ENCODE assay signal across 8 cellular contexts in the genomic region with DNA sequence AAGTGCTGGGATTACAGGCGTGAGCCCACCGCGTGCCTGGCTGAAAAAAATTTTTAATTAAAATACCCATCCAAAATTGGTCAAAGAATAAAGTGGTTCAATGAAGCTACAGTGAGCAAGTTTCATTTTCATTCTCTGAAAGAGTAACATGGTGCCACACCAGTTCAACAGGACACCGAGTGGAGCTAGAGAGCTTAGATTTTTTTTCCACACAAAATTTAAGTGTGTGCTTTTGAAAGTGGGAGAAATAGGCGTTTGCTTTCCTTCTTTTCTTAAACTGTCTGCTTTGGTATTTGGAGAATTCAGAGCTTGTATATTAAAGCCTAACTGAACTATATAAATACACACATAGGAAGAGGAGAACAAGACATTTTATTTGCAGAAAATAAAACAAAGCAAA. TPM values are rescaled to one million over a fixed set of nuclear protein-coding genes. Genes with fewer than 3 reads are reported as not detected.
DNase-seq lines count a peak whose midpoint lies in the region; ATAC-seq and TF ChIP-seq lines count a peak whose summit lies in the region.

No MANE protein-coding gene starts in this region.

- H3K27ac ChIP-seq in ACC112 (ENCODE audit: low read depth, low read length) = peak overlapping the region; percentile 58; the same call in 1 of the 2 replicates
- no peak overlapping the region for H3K27ac ChIP-seq in KMS-11

- ATAC-seq in HG03469 (IDR thresholded peaks at IDR 0.05; ENCODE audit: unreplicated experiment) = no peak

- DNase-seq in cerebellar cortex (ENCODE audit: low spot score) (peak; percentile 14), midbrain (lab: John Stamatoyannopoulos, UW) (peak; percentile 70), NCI-H146 (lab: John Stamatoyannopoulos, UW) (no peak)
- DNase-seq in activated T-cell treated with anti-CD3 and anti-CD28 coated beads, Interleukin-2, amount 50 U/mL, for 1 hour = no peak
- no peak for DNase-seq in activated CD4-positive, alpha-beta memory T cell treated with anti-CD3 and anti-CD28 coated beads for 36 hours

- H3K4me1 Mint-ChIP-seq in activated CD4-positive, alpha-beta memory T cell treated with anti-CD3 and anti-CD28 coated beads for 36 hours (ENCODE audit: low read depth) = no peaks in the 10 kb centered on the region

- CTCF ChIA-PET in activated CD4-positive, alpha-beta memory T cell treated with anti-CD3 and anti-CD28 coated beads for 36 hours (lab: Charles Lee) = interaction anchor here (0.6 to 2.5 kb wide), 21 partner anchors 12 to 297 kb away, joined by 3 to 25 read pairs (median 4); partner anchors contain the start of gene AGBL3

- H3K36me3 ChIP-seq in ACC112 (ENCODE audit: insufficient read depth, low read length) = no peaks in the 10 kb centered on the region
- H3K36me3 ChIP-seq in KMS-11 (ENCODE audit: insufficient read depth) = no peaks in the 10 kb centered on the region

- no peak overlapping the region for H3K9ac ChIP-seq in KMS-11

- H3K4me3 Mint-ChIP-seq in activated CD4-positive, alpha-beta memory T cell treated with anti-CD3 and anti-CD28 coated beads for 36 hours = no peak overlapping the region

- no peaks in the 10 kb centered on the region for H4K20me1 ChIP-seq in KMS-11 (ENCODE audit: insufficient read depth)

- H3K36me3 Mint-ChIP-seq in activated CD4-positive, alpha-beta memory T cell treated with anti-CD3 and anti-CD28 coated beads for 36 hours = no peaks in the 10 kb centered on the region

- POLR2A ChIA-PET in activated CD4-positive, alpha-beta memory T cell treated with anti-CD3 and anti-CD28 coated beads for 36 hours (lab: Charles Lee) = no interaction called here

- H3K9me3 Mint-ChIP-seq in activated CD4-positive, alpha-beta memory T cell treated with anti-CD3 and anti-CD28 coated beads for 36 hours = no peaks in the 10 kb centered on the region

- H3K4me1 ChIP-seq in ACC112 (ENCODE audit: control insufficient read depth, insufficient read depth, low read length, unreplicated experiment) (peaks cover 49% of the 10 kb centered on the region), KMS-11 (ENCODE audit: low read depth, poor library complexity, severe bottlenecking) (no peaks in the 10 kb centered on the region)

- H2AFZ ChIP-seq in ACC112 (ENCODE audit: low read length, unreplicated experiment) (peak overlapping the region; percentile 63), KMS-11 (ENCODE audit: low read depth) (peak overlapping the region; percentile 33)

- H3K4me2 ChIP-seq in KMS-11 = 0 out of 2 replicates have a peak overlapping the region, but pooled peaks have one; percentile 15

- H3K79me2 ChIP-seq in ACC112 (ENCODE audit: control insufficient read depth, insufficient read depth, low read length, unreplicated experiment) = no peaks in the 10 kb centered on the region
- H3K79me2 ChIP-seq in KMS-11 (ENCODE audit: insufficient read depth, low read depth) = no peaks in the 10 kb centered on the region

- no peaks in the 10 kb centered on the region for H3K27me3 Mint-ChIP-seq in activated CD4-positive, alpha-beta memory T cell treated with anti-CD3 and anti-CD28 coated beads for 36 hours

- no peak; the same call in 1 of the 2 replicates for TF ChIP-seq CTCF in KMS-11 (conservative IDR thresholded peaks at IDR 0.05; ENCODE audit: low read depth, low read length)

- no peak overlapping the region for H3K27ac Mint-ChIP-seq in activated CD4-positive, alpha-beta memory T cell treated with anti-CD3 and anti-CD28 coated beads for 36 hours

- peak overlapping the region; percentile 62 for H3K4me3 ChIP-seq in ACC112 (ENCODE audit: low read depth, low read length)
- no peak overlapping the region for H3K4me3 ChIP-seq in KMS-11 (IDR thresholded peaks at IDR 0.05; ENCODE audit: insufficient read depth, low read depth, low read length)

- intact Hi-C loops in activated CD4-positive, alpha-beta memory T cell treated with anti-CD3 and anti-CD28 coated beads for 36 hours (cut with micrococcal nuclease) = loop anchor here (1.0 kb wide), 2 partner anchors 60 to 264 kb away; no protein-coding TSS in a partner anchor

- H3K27me3 ChIP-seq in ACC112 (ENCODE audit: insufficient read depth, low read length) = no peaks in the 10 kb centered on the region
- no peaks in the 10 kb centered on the region for H3K27me3 ChIP-seq in KMS-11 (ENCODE audit: insufficient read depth, low read depth)

RNA-seq across cellular contexts. Expression of gene BPGM, which starts 43.4 kb away (rescaled TPM):
- total RNA-seq in activated CD4-positive, alpha-beta memory T cell treated with anti-CD3 and anti-CD28 coated beads for 36 hours = 10 to 100 TPM; 23.7 to 24.9 TPM

Comparison
In these comparisons a context has a peak if more than half of its experiments do, and no peak if none do; other contexts are left out.
1. DNase-seq: peak in cerebellar cortex (single experiment) and midbrain (single experiment); none in NCI-H146 (single experiment), activated T-cell treated with anti-CD3 and anti-CD28 coated beads, Interleukin-2, amount 50 U/mL, for 1 hour (single experiment) and activated CD4-positive, alpha-beta memory T cell treated with anti-CD3 and anti-CD28 coated beads for 36 hours (single experiment).